ENCODE assay signal across 11 cellular contexts in genomic region chr17:44565866-44566443, GRCh38. TPM values are rescaled to one million over a fixed set of nuclear protein-coding genes. Genes with fewer than 3 reads are reported as not detected.
DNase-seq lines count a peak whose midpoint lies in the region; TF ChIP-seq lines count a peak whose summit lies in the region.
"Had no signal": no experiment of that assay in that cellular context is flagged by ENCODE, and none has a peak within 500 bp of the region (broad histone marks: within the 10 kb centered on the region; RNA-seq: fewer than 3 reads in every experiment).

No MANE protein-coding gene starts in this region.

- BruUV-seq in MCF 10A (replicated peaks; lab: Mats Ljungman, UMichigan) = no TSS peak

- CTCF ChIA-PET in MCF 10A (lab: Yijun Ruan, JAX) = interaction anchor here (0.7 kb wide), 1 partner anchor 19 kb away, joined by 3 read pairs; no protein-coding TSS in a partner anchor

- no peaks in the 10 kb centered on the region for H3K36me3 ChIP-seq in breast epithelium
- H3K36me3 ChIP-seq in testis (ENCODE audit: low read depth, missing control alignments) = no peaks in the 10 kb centered on the region

- no peak for DNase-seq in MCF 10A (ENCODE audit: unreplicated experiment)
- DNase-seq in breast epithelium (ENCODE audit: low spot score in 2 of 2) = no peak
- peak; percentile 15 for DNase-seq in OCI-M1 (lab: John Stamatoyannopoulos, UW)
- peak; percentile 11 to 33 for DNase-seq in erythroblast (lab: John Stamatoyannopoulos, UW)
- peak; percentile 32 for DNase-seq in testis
- no peak for DNase-seq in lower leg skin (ENCODE audit: low spot score in 2 of 2)
- no peak for DNase-seq in NCI-H510A (lab: John Stamatoyannopoulos, UW)
- DNase-seq in AG08396 (ENCODE audit: low spot score) = no peak
- DNase-seq: NCI-H2029, occipital lobe had no signal

- intact Hi-C loops in MCF 10A (cut with micrococcal nuclease) (no loop called here), breast epithelium (cut with DNase I; ENCODE audit: low total_unique reads) (no loop called here), testis (cut with DNase I; ENCODE audit: low total_unique reads) (no loop called here), lower leg skin (cut with DNase I; ENCODE audit: low total_unique reads) (no loop called here)

- H3K9me3 ChIP-seq in breast epithelium (peaks cover 9 to 12% of the 10 kb centered on the region in 2 donors), testis (no peaks in the 10 kb centered on the region)

- H3K4me1 ChIP-seq in breast epithelium = no peaks in the 10 kb centered on the region
- H3K4me1 ChIP-seq in testis = no peaks in the 10 kb centered on the region

- POLR2A ChIA-PET in MCF 10A (lab: Yijun Ruan, JAX) = interaction anchor here (1.6 kb wide), 1 partner anchor 9 kb away, joined by 7 read pairs; the partner anchor contains the start of gene FZD2

- H3K4me3 ChIP-seq in breast epithelium (no peak overlapping the region), testis (no peak overlapping the region), lower leg skin (ENCODE audit: low read depth, poor library complexity, severe bottlenecking) (no peak overlapping the region)
- H3K4me3 ChIP-seq: BLaER1 treated with 17β-estradiol and CSF1 and Interleukin-3, amounts not matched to agents 10 nM and 100 nM had no signal

- no peak overlapping the region for H3K27ac Mint-ChIP-seq in MCF 10A (ENCODE audit: low read depth, unreplicated experiment)

- H3K9me3 Mint-ChIP-seq in MCF 10A (ENCODE audit: unreplicated experiment) = no peaks in the 10 kb centered on the region

- no peak overlapping the region for H3K4me3 Mint-ChIP-seq in MCF 10A (ENCODE audit: unreplicated experiment)

- H3K27ac ChIP-seq in breast epithelium (no peak overlapping the region), testis (no peak overlapping the region)
- H3K27ac ChIP-seq: BLaER1 treated with 17β-estradiol and CSF1 and Interleukin-3, amounts not matched to agents 10 nM and 100 nM had no signal

- H3K27me3 ChIP-seq in breast epithelium (no peaks in the 10 kb centered on the region), testis (no peaks in the 10 kb centered on the region)
- H3K27me3 ChIP-seq: BLaER1 treated with 17β-estradiol and CSF1 and Interleukin-3, amounts not matched to agents 10 nM and 100 nM had no signal

- WGBS in testis, 2 donors = 50 to 68% methylated on average over 13 to 14 of the region's 14 CpGs
- 85 to 87% methylated on average over 14 of the region's 14 CpGs for WGBS in lower leg skin, 2 donors

- H3K4me1 Mint-ChIP-seq in MCF 10A (ENCODE audit: insufficient read depth, unreplicated experiment) = no peaks in the 10 kb centered on the region

- TF ChIP-seq CTCF in MCF 10A (IDR thresholded peaks at IDR 0.05; ENCODE audit: unreplicated experiment) (peak; percentile 36), breast epithelium (IDR thresholded peaks at IDR 0.05) (no peak), testis (IDR thresholded peaks at IDR 0.05) (peak in 1 of 3 experiments; percentile 43), lower leg skin (IDR thresholded peaks at IDR 0.05) (no peak)

- H3K27me3 Mint-ChIP-seq in MCF 10A (ENCODE audit: insufficient read depth, unreplicated experiment) = no peaks in the 10 kb centered on the region

- TF ChIP-seq POLR2A in breast epithelium (IDR thresholded peaks at IDR 0.05) (no peak), erythroblast (IDR thresholded peaks at IDR 0.05; ENCODE audit: low read length) (no peak), testis (IDR thresholded peaks at IDR 0.05) (no peak), lower leg skin (IDR thresholded peaks at IDR 0.05) (no peak)

- peaks cover 13% of the 10 kb centered on the region for H3K36me3 Mint-ChIP-seq in MCF 10A (ENCODE audit: insufficient read depth, unreplicated experiment)

RNA-seq across cellular contexts. Expression of gene FZD2, which starts 8.7 kb away (rescaled TPM):
- total RNA-seq in MCF 10A (2022) (6.8 and 10.1 TPM in 2 replicates), breast epithelium (1 to 10 TPM; 1.9 to 3.6 (median 3.0) TPM), testis (1 to 10 TPM; 4.2 to 9.1 TPM), lower leg skin (1 to 10 TPM in 2 of 4 donors, under 1 TPM in 2; 0.49 to 1.8 (median 0.89) TPM)
- 6.1 TPM for polyA plus RNA-seq in testis (ENCODE audit: insufficient read depth, low read depth, low replicate concordance)

Comparison
In these comparisons a context has a peak if more than half of its experiments do, and no peak if none do; other contexts are left out.
1. DNase-seq: peak in OCI-M1 (single experiment), erythroblast (2 of 2) and testis (single experiment); none in MCF 10A (single experiment), breast epithelium (0 of 2), lower leg skin (0 of 2), NCI-H510A (single experiment) and AG08396 (single experiment).